ENCODE assay signal across 9 cellular contexts in genomic region chrX:155262970-155263754, GRCh38. TPM values are rescaled to one million over a fixed set of nuclear protein-coding genes. Genes with fewer than 3 reads are reported as not detected.
DNase-seq lines count a peak whose midpoint lies in the region; ATAC-seq, FAIRE-seq and TF ChIP-seq lines count a peak whose summit lies in the region.
"Had no signal": no experiment of that assay in that cellular context is flagged by ENCODE, and none has a peak within 500 bp of the region (broad histone marks: within the 10 kb centered on the region; RNA-seq: fewer than 3 reads in every experiment).

No MANE protein-coding gene starts in this region.

- peak; percentile 87 for FAIRE-seq in colon (lab: Jason Lieb, UNC)
- FAIRE-seq: RCC 7860 had no signal

- TF ChIP-seq EP300 in SK-N-SH (IDR thresholded peaks at IDR 0.05; ENCODE audit: borderline replicate concordance in 1 of 2, low read depth in 1 of 2, low read length in 1 of 2), result no peak

- H3K4me2 ChIP-seq in SK-N-SH (peak overlapping the region; percentile 71), Loucy (ENCODE audit: low read depth, low read length, poor library complexity, severe bottlenecking) (peak overlapping the region; percentile 87)

- no peak for TF ChIP-seq RAD21 in SK-N-SH (IDR thresholded peaks at IDR 0.05; ENCODE audit: low read length)

- H3K27me3 ChIP-seq in SK-N-SH (ENCODE audit: insufficient read depth) (no peaks in the 10 kb centered on the region), Loucy (ENCODE audit: insufficient read depth, low read length, poor library complexity, severe bottlenecking) (no peaks in the 10 kb centered on the region), spleen (replicated peaks in 1 of 7) (no peaks in the 10 kb centered on the region)

- no peaks in the 10 kb centered on the region; a peak in 1 of 4 replicates for H3K4me1 ChIP-seq in SK-N-SH (ENCODE audit: control insufficient read depth in 1 of 2, insufficient read depth in 2 of 2, low read depth in 1 of 2, low read length in 1 of 2)
- H3K4me1 ChIP-seq in Loucy (ENCODE audit: insufficient read depth, low read length, poor library complexity, severe bottlenecking), result peaks cover 12% of the 10 kb centered on the region
- peaks cover 0 to 32% (median 12%) of the 10 kb centered on the region in 6 donors for H3K4me1 ChIP-seq in spleen

- no peak overlapping the region; the same call in 1 of the 2 replicates for H3K9ac ChIP-seq in SK-N-SH
- H3K9ac ChIP-seq in Loucy (ENCODE audit: low read depth, low read length, poor library complexity, severe bottlenecking), result peak overlapping the region; percentile 78

- TF ChIP-seq POLR2A in spleen (IDR thresholded peaks at IDR 0.05), result no peak

- H2AFZ ChIP-seq in SK-N-SH (ENCODE audit: low read depth) (peak overlapping the region; percentile 81), Loucy (ENCODE audit: low read length) (peak overlapping the region; percentile 44; the same call in 1 of the 2 replicates)

- intact Hi-C loops in spleen (cut with DNase I; ENCODE audit: low total_unique reads), result no loop called here

- H3K9me3 ChIP-seq in SK-N-SH (no peaks in the 10 kb centered on the region), Loucy (ENCODE audit: insufficient read depth, low read depth, low read length) (no peaks in the 10 kb centered on the region), spleen (no peaks in the 10 kb centered on the region)

- TF ChIP-seq CTCF in SK-N-SH (IDR thresholded peaks at IDR 0.05), result no peak
- TF ChIP-seq CTCF in Loucy (conservative IDR thresholded peaks at IDR 0.05; ENCODE audit: low read length), result no peak
- TF ChIP-seq CTCF in spleen (IDR thresholded peaks at IDR 0.05 in 8 of 11, conservative IDR thresholded peaks at IDR 0.05 in 3 of 11), result no peak

- H3K4me3 ChIP-seq in SK-N-SH (ENCODE audit: low read depth in 2 of 2, low read length in 1 of 2) (peak overlapping the region; percentile 71 to 75), Loucy (ENCODE audit: low read length, poor library complexity, severe bottlenecking) (peak overlapping the region; percentile 86), spleen (peak overlapping the region in 7 of 8 donors; percentile 56 to 77 (median 63))

- no peak for ATAC-seq in SK-N-SH treated with all-trans-retinoic acid at 6 μM for 48 hours

- POLR2A ChIA-PET in SK-N-SH (lab: Yijun Ruan, JAX), result interaction anchor here (1.0 kb wide), 1 partner anchor 12 kb away, joined by 3 read pairs; no protein-coding TSS in a partner anchor

- no peaks in the 10 kb centered on the region for H4K20me1 ChIP-seq in SK-N-SH (ENCODE audit: insufficient read depth)
- H4K20me1 ChIP-seq in Loucy (ENCODE audit: insufficient read depth, low read length, poor library complexity, severe bottlenecking), result no peaks in the 10 kb centered on the region

- CTCF ChIA-PET in SK-N-SH (lab: Yijun Ruan, JAX), result no interaction called here

- H3K27ac ChIP-seq in SK-N-SH (ENCODE audit: low read depth in 2 of 2, low read length in 1 of 2) (no peak overlapping the region), spleen (peak overlapping the region in 5 of 8 donors; percentile 79 to 87 (median 81))

- H3F3A ChIP-seq in SK-N-SH (replicated peaks; ENCODE audit: insufficient read depth) (no peaks in the 10 kb centered on the region), Loucy (ENCODE audit: low read depth) (no peaks in the 10 kb centered on the region)

- H3K9me2 ChIP-seq in SK-N-SH (no peaks in the 10 kb centered on the region), Loucy (replicated peaks; ENCODE audit: low read depth, low read length) (no peaks in the 10 kb centered on the region)

- DNase-seq in SK-N-SH, result no peak
- DNase-seq in spleen, result no peak
- DNase-seq in NCI-H2227 treated with DMSO at 0.1 percent for 48 hours (lab: John Stamatoyannopoulos, UW), result no peak
- DNase-seq in NCI-H2107 (lab: John Stamatoyannopoulos, UW), result no peak
- DNase-seq in NCI-H774 (lab: John Stamatoyannopoulos, UW), result no peak

- H3K79me2 ChIP-seq in SK-N-SH (ENCODE audit: insufficient read depth) (no peaks in the 10 kb centered on the region), Loucy (ENCODE audit: insufficient read depth, low read length) (peaks cover 20% of the 10 kb centered on the region)

- H3K36me3 ChIP-seq in SK-N-SH (replicated peaks in 1 of 2; ENCODE audit: control insufficient read depth in 1 of 2, insufficient read depth in 2 of 2, low read length in 1 of 2) (no peaks in the 10 kb centered on the region), Loucy (ENCODE audit: insufficient read depth, low read length) (no peaks in the 10 kb centered on the region), spleen (peaks cover 0 to 7% (median 0%) of the 10 kb centered on the region in 6 donors)

- WGBS in SK-N-SH (ENCODE audit: low lambda C conversion rate), result 21% methylated on average over 5 of the region's 5 CpGs
- WGBS in spleen, 5 donors, result 10 to 34% (median 15%) methylated on average over 5 of the region's 5 CpGs

TF ChIP-seq in SK-N-SH, 30 proteins besides CTCF, POLR2A, EP300 and RAD21 (continues in another document):
- TF ChIP-seq YY1 (IDR thresholded peaks at IDR 0.05; ENCODE audit: low read depth), result no peak
- no peak for TF ChIP-seq RFX5 (IDR thresholded peaks at IDR 0.05; ENCODE audit: low read length)
- TF ChIP-seq POLR2AphosphoS5 (IDR thresholded peaks at IDR 0.05; ENCODE audit: low read depth, low read length), result no peak
- TF ChIP-seq GABPA (IDR thresholded peaks at IDR 0.05; ENCODE audit: low read depth), result no peak
- TF ChIP-seq TEAD4 (IDR thresholded peaks at IDR 0.05; ENCODE audit: borderline replicate concordance, insufficient read depth), result no peak
- TF ChIP-seq GATA2 (CRISPR knock-in tag; IDR thresholded peaks at IDR 0.05), result no peak
- TF ChIP-seq, protein P1, sequence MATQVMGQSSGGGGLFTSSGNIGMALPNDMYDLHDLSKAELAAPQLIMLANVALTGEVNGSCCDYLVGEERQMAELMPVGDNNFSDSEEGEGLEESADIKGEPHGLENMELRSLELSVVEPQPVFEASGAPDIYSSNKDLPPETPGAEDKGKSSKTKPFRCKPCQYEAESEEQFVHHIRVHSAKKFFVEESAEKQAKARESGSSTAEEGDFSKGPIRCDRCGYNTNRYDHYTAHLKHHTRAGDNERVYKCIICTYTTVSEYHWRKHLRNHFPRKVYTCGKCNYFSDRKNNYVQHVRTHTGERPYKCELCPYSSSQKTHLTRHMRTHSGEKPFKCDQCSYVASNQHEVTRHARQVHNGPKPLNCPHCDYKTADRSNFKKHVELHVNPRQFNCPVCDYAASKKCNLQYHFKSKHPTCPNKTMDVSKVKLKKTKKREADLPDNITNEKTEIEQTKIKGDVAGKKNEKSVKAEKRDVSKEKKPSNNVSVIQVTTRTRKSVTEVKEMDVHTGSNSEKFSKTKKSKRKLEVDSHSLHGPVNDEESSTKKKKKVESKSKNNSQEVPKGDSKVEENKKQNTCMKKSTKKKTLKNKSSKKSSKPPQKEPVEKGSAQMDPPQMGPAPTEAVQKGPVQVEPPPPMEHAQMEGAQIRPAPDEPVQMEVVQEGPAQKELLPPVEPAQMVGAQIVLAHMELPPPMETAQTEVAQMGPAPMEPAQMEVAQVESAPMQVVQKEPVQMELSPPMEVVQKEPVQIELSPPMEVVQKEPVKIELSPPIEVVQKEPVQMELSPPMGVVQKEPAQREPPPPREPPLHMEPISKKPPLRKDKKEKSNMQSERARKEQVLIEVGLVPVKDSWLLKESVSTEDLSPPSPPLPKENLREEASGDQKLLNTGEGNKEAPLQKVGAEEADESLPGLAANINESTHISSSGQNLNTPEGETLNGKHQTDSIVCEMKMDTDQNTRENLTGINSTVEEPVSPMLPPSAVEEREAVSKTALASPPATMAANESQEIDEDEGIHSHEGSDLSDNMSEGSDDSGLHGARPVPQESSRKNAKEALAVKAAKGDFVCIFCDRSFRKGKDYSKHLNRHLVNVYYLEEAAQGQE (IDR thresholded peaks at IDR 0.05; ENCODE audit: low read depth, low read length), result no peak

TF ChIP-seq in SK-N-SH treated with all-trans-retinoic acid at 6 μM for 48 hours, 23 proteins besides CTCF, POLR2A, EP300 and RAD21:
- TF ChIP-seq ESRRG (CRISPR knock-in tag; IDR thresholded peaks at IDR 0.05) (no peak), TOX (CRISPR knock-in tag; IDR thresholded peaks at IDR 0.05; ENCODE audit: borderline replicate concordance) (no peak), RARB (CRISPR knock-in tag; IDR thresholded peaks at IDR 0.05) (no peak), ZFP30 (CRISPR knock-in tag; IDR thresholded peaks at IDR 0.05) (no peak), SNAI2 (CRISPR knock-in tag; IDR thresholded peaks at IDR 0.05) (no peak)
- TF ChIP-seq, protein P2, sequence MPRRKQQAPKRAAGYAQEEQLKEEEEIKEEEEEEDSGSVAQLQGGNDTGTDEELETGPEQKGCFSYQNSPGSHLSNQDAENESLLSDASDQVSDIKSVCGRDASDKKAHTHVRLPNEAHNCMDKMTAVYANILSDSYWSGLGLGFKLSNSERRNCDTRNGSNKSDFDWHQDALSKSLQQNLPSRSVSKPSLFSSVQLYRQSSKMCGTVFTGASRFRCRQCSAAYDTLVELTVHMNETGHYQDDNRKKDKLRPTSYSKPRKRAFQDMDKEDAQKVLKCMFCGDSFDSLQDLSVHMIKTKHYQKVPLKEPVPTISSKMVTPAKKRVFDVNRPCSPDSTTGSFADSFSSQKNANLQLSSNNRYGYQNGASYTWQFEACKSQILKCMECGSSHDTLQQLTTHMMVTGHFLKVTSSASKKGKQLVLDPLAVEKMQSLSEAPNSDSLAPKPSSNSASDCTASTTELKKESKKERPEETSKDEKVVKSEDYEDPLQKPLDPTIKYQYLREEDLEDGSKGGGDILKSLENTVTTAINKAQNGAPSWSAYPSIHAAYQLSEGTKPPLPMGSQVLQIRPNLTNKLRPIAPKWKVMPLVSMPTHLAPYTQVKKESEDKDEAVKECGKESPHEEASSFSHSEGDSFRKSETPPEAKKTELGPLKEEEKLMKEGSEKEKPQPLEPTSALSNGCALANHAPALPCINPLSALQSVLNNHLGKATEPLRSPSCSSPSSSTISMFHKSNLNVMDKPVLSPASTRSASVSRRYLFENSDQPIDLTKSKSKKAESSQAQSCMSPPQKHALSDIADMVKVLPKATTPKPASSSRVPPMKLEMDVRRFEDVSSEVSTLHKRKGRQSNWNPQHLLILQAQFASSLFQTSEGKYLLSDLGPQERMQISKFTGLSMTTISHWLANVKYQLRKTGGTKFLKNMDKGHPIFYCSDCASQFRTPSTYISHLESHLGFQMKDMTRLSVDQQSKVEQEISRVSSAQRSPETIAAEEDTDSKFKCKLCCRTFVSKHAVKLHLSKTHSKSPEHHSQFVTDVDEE (CRISPR knock-in tag; IDR thresholded peaks at IDR 0.05), result no peak

RNA-seq across cellular contexts. Expression of gene RAB39B, which starts 1.1 kb away (rescaled TPM):
- polyA plus RNA-seq in SK-N-SH (2012; rRNA removed), result 1.3 and 1.6 TPM in 2 replicates
- polyA plus RNA-seq in SK-N-SH (2012; cell fraction: cytosol; rRNA removed), result 2.2 and 2.4 TPM in 2 replicates
- polyA plus RNA-seq in SK-N-SH (2012; cell fraction: nucleus; rRNA removed), result 0.77 and 1.0 TPM in 2 replicates
- 1 to 10 TPM; 3.6 to 8.3 (median 4.4) TPM for total RNA-seq in spleen
- polyA plus RNA-seq in spleen, result 1 to 10 TPM; 3.3 to 4.3 (median 3.9) TPM

RNA-seq across cellular contexts. Expression of gene VBP1, which starts 46.9 kb away (rescaled TPM):
- polyA plus RNA-seq in SK-N-SH (2012; rRNA removed) (13.8 and 18.1 TPM in 2 replicates), spleen (10 to 100 TPM; 24.1 to 42.1 (median 35.9) TPM)
- polyA plus RNA-seq in SK-N-SH (2012; cell fraction: cytosol; rRNA removed), result 31.9 and 45.4 TPM in 2 replicates
- 3.6 and 9.6 TPM in 2 replicates for polyA plus RNA-seq in SK-N-SH (2012; cell fraction: nucleus; rRNA removed)
- 10 to 100 TPM; 24.2 to 37.8 (median 27.9) TPM for total RNA-seq in spleen

Comparison
In these comparisons a context has a peak if more than half of its experiments do, and no peak if none do; other contexts are left out.
1. H3K27ac ChIP-seq: peak in spleen (5 of 8); none in SK-N-SH (0 of 2).
2. Peak in every context shown above with its lines, with median percentiles within 50 percentile points of each other: H3K4me3 ChIP-seq.